In the genomic region with DNA sequence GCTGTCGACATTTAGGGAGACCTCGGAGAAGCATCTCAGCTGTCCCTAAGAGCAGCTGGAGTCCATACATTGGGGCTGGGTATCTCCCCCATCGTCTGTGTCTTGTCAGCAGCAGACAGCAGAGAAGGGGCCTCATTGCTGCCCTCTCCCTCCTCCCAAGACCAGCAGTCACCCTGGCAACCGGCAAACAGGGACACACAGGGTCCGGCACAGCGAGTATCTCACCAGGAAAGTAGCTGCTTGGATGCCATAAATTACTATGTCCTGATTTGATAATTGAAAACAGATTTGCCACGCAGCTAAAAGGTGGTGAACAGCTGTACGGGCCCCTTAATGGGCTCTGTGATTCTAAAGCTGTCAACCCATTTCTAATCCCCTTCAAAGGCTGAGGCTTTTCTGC, we compare ENCODE assay signal across 1 cellular context.
TF ChIP-seq lines count a peak whose summit lies in the region.

No MANE protein-coding gene starts in this region.

TF ChIP-seq in HepG2, 621 proteins besides CTCF, POLR2A, EP300 and RAD21 (continued from another document):
- TF ChIP-seq, protein P1, sequence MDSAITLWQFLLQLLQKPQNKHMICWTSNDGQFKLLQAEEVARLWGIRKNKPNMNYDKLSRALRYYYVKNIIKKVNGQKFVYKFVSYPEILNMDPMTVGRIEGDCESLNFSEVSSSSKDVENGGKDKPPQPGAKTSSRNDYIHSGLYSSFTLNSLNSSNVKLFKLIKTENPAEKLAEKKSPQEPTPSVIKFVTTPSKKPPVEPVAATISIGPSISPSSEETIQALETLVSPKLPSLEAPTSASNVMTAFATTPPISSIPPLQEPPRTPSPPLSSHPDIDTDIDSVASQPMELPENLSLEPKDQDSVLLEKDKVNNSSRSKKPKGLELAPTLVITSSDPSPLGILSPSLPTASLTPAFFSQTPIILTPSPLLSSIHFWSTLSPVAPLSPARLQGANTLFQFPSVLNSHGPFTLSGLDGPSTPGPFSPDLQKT (CRISPR knock-in tag; IDR thresholded peaks at IDR 0.05; ENCODE audit: borderline replicate concordance): no peak
- TF ChIP-seq SRSF1 (optimal IDR thresholded peaks at IDR 0.05; ENCODE audit: low read depth, low read length): no peak
- no peak for TF ChIP-seq ZNF331 (CRISPR knock-in tag; IDR thresholded peaks at IDR 0.05)
- TF ChIP-seq CENPT (CRISPR knock-in tag; IDR thresholded peaks at IDR 0.05; ENCODE audit: low read depth): no peak
- TF ChIP-seq, protein P2, sequence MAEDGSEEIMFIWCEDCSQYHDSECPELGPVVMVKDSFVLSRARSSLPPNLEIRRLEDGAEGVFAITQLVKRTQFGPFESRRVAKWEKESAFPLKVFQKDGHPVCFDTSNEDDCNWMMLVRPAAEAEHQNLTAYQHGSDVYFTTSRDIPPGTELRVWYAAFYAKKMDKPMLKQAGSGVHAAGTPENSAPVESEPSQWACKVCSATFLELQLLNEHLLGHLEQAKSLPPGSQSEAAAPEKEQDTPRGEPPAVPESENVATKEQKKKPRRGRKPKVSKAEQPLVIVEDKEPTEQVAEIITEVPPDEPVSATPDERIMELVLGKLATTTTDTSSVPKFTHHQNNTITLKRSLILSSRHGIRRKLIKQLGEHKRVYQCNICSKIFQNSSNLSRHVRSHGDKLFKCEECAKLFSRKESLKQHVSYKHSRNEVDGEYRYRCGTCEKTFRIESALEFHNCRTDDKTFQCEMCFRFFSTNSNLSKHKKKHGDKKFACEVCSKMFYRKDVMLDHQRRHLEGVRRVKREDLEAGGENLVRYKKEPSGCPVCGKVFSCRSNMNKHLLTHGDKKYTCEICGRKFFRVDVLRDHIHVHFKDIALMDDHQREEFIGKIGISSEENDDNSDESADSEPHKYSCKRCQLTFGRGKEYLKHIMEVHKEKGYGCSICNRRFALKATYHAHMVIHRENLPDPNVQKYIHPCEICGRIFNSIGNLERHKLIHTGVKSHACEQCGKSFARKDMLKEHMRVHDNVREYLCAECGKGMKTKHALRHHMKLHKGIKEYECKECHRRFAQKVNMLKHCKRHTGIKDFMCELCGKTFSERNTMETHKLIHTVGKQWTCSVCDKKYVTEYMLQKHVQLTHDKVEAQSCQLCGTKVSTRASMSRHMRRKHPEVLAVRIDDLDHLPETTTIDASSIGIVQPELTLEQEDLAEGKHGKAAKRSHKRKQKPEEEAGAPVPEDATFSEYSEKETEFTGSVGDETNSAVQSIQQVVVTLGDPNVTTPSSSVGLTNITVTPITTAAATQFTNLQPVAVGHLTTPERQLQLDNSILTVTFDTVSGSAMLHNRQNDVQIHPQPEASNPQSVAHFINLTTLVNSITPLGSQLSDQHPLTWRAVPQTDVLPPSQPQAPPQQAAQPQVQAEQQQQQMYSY (CRISPR knock-in tag; IDR thresholded peaks at IDR 0.05): no peak
TF ChIP-seq in HepG2: peak in this region for 0.
